ENCODE assay signal across 8 cellular contexts in genomic region chr19:58575183-58576041, GRCh38. TPM values are rescaled to one million over a fixed set of nuclear protein-coding genes. Genes with fewer than 3 reads are reported as not detected.
DNase-seq lines count a peak whose midpoint lies in the region; ATAC-seq and TF ChIP-seq lines count a peak whose summit lies in the region.

No MANE protein-coding gene starts in this region.

- no peaks in the 10 kb centered on the region for H3K79me2 ChIP-seq in PC-9 (ENCODE audit: low read depth)

- H3K4me3 ChIP-seq in SK-N-MC = peak overlapping the region; percentile 95
- H3K4me3 ChIP-seq in body of pancreas = peak overlapping the region; percentile 26 to 99
- H3K4me3 ChIP-seq in iPS-20b (ENCODE audit: low read length) = peak overlapping the region; percentile 91
- peak overlapping the region; percentile 76 to 96 (median 89) for H3K4me3 ChIP-seq in spleen
- H3K4me3 ChIP-seq in PC-9 = no peak overlapping the region

- peak overlapping the region; percentile 82 for H3K27ac ChIP-seq in SK-N-MC
- H3K27ac ChIP-seq in body of pancreas = peak overlapping the region; percentile 71 to 98 (median 88)
- H3K27ac ChIP-seq in iPS-20b (ENCODE audit: low read length) = peak overlapping the region; percentile 69
- H3K27ac ChIP-seq in spleen = peak overlapping the region; percentile 71 to 99 (median 92)
- no peak overlapping the region for H3K27ac ChIP-seq in PC-9

- BruUV-seq in PC-9 (replicated peaks; lab: Mats Ljungman, UMichigan) = no TSS peak

- no peak for DNase-seq in SK-N-MC (ENCODE audit: low read depth, low spot score)
- peak; percentile 86 to 91 (median 88) for DNase-seq in body of pancreas
- peak; percentile 97 for DNase-seq in spleen
- DNase-seq in anterior cingulate cortex (lab: John Stamatoyannopoulos, UW) = no peak
- no peak for DNase-seq in PC-9

- H3K4me1 ChIP-seq in body of pancreas (peaks cover 28% of the 10 kb centered on the region), iPS-20b (ENCODE audit: insufficient read depth, low read length) (peaks cover 4% of the 10 kb centered on the region; the same call in 1 of the 2 replicates), spleen (peaks cover 10 to 80% (median 46%) of the 10 kb centered on the region in 6 donors), PC-9 (replicated peaks; ENCODE audit: insufficient read depth) (no peaks in the 10 kb centered on the region)

- CTCF ChIA-PET in PC-9 (lab: Charles Lee) = no interaction called here

- peak; percentile 45 for ATAC-seq in GM18511 (IDR thresholded peaks at IDR 0.05; ENCODE audit: unreplicated experiment)
- ATAC-seq in HG02970 (IDR thresholded peaks at IDR 0.05; ENCODE audit: low FRiP score, unreplicated experiment) = peak; percentile 28
- ATAC-seq in body of pancreas = peak; percentile 61

- no peaks in the 10 kb centered on the region for H3F3A ChIP-seq in PC-9 (ENCODE audit: insufficient read depth, low read depth)

- peak in 4 of 7 experiments; percentile 4 to 35 (median 13) for TF ChIP-seq CTCF in body of pancreas (IDR thresholded peaks at IDR 0.05)
- peak in 5 of 11 experiments; percentile 6 to 19 (median 9) for TF ChIP-seq CTCF in spleen (IDR thresholded peaks at IDR 0.05 in 8 of 11, conservative IDR thresholded peaks at IDR 0.05 in 3 of 11)
- no peak for TF ChIP-seq CTCF in PC-9 (conservative IDR thresholded peaks at IDR 0.05)

- H4K20me1 ChIP-seq in PC-9 (ENCODE audit: insufficient read depth) = no peaks in the 10 kb centered on the region

- intact Hi-C loops in body of pancreas (cut with DNase I) (no loop called here), spleen (cut with DNase I; ENCODE audit: low total_unique reads) (no loop called here), PC-9 (cut with micrococcal nuclease; ENCODE audit: unreplicated experiment) (no loop called here)

- H3K36me3 ChIP-seq in SK-N-MC (ENCODE audit: insufficient read depth, low read length) (no peaks in the 10 kb centered on the region; the same call in 1 of the 2 replicates), body of pancreas (replicated peaks in 1 of 2; ENCODE audit: insufficient read depth in 1 of 2, low read depth in 2 of 2) (no peaks in the 10 kb centered on the region), iPS-20b (ENCODE audit: insufficient read depth, low read depth, low read length) (peaks cover 5% of the 10 kb centered on the region; the same call in 1 of the 2 replicates), spleen (peaks cover 0 to 13% (median 7%) of the 10 kb centered on the region in 6 donors), PC-9 (ENCODE audit: low read depth) (no peaks in the 10 kb centered on the region)

- TF ChIP-seq POLR2A in body of pancreas (IDR thresholded peaks at IDR 0.05) (peak in 2 of 3 donors; percentile 57 to 70), spleen (IDR thresholded peaks at IDR 0.05) (peak in 2 of 3 donors; percentile 21 to 25)

- no peaks in the 10 kb centered on the region for H3K9me3 ChIP-seq in SK-N-MC (ENCODE audit: low read depth, low read length)
- H3K9me3 ChIP-seq in body of pancreas = no peaks in the 10 kb centered on the region
- H3K9me3 ChIP-seq in iPS-20b (ENCODE audit: insufficient read depth, low read depth, low read length) = no peaks in the 10 kb centered on the region
- H3K9me3 ChIP-seq in spleen = no peaks in the 10 kb centered on the region
- no peaks in the 10 kb centered on the region for H3K9me3 ChIP-seq in PC-9 (ENCODE audit: insufficient read depth, low read depth)

- H3K9me2 ChIP-seq in PC-9 (ENCODE audit: insufficient read depth) = no peaks in the 10 kb centered on the region

- H3K9ac ChIP-seq in SK-N-MC (ENCODE audit: insufficient read length) (peak overlapping the region; percentile 81), iPS-20b (ENCODE audit: low read depth, low read length) (peak overlapping the region; percentile 87; the same call in 1 of the 2 replicates)

- no peak overlapping the region for H3K4me2 ChIP-seq in PC-9

- WGBS in body of pancreas, 2 donors = 0 to 1% methylated on average over 39 to 66 of the region's 66 CpGs
- 0 to 1% (median 0%) methylated on average over 51 to 66 of the region's 66 CpGs for WGBS in spleen, 5 donors

- H3K27me3 ChIP-seq in body of pancreas = no peaks in the 10 kb centered on the region
- H3K27me3 ChIP-seq in iPS-20b (ENCODE audit: insufficient read depth, low read length) = no peaks in the 10 kb centered on the region
- H3K27me3 ChIP-seq in spleen (replicated peaks in 1 of 7) = no peaks in the 10 kb centered on the region
- no peaks in the 10 kb centered on the region for H3K27me3 ChIP-seq in PC-9 (ENCODE audit: insufficient read depth, low read depth)

- POLR2A ChIA-PET in PC-9 (lab: Charles Lee; ENCODE audit: unreplicated experiment) = no interaction called here

- no peak overlapping the region for H2AFZ ChIP-seq in PC-9

RNA-seq across cellular contexts. Expression of gene MZF1, which starts 2.3 kb away (rescaled TPM):
- 10 to 100 TPM; 31.4 to 59.3 TPM for total RNA-seq in body of pancreas
- total RNA-seq in spleen = 10 to 100 TPM; 27.7 to 41.6 (median 35.7) TPM
- polyA plus RNA-seq in spleen = 10 to 100 TPM; 13.2 to 23.0 (median 20.6) TPM
- total RNA-seq in PC-9 (2021) = not detected in 2 replicates

RNA-seq across cellular contexts. Expression of gene UBE2M, which starts 17.0 kb away (rescaled TPM):
- 10 to 100 TPM; 10.5 to 11.7 TPM for total RNA-seq in body of pancreas
- total RNA-seq in spleen = 10 to 100 TPM; 19.1 to 66.9 (median 44.0) TPM
- 10 to 100 TPM; 33.2 to 47.3 (median 36.9) TPM for polyA plus RNA-seq in spleen
- not detected in 2 replicates for total RNA-seq in PC-9 (2021)

RNA-seq across cellular contexts. Expression of gene CHMP2A, which starts 20.5 kb away (rescaled TPM):
- 10 to 100 TPM; 22.7 to 66.4 TPM for total RNA-seq in body of pancreas
- 100 to 1,000 TPM in 3 of 7 donors, 10 to 100 TPM in 4; 79.9 to 115 (median 89.9) TPM for total RNA-seq in spleen
- polyA plus RNA-seq in spleen = 100 to 1,000 TPM; 112 to 124 (median 121) TPM
- 149 and 186 TPM in 2 replicates for total RNA-seq in PC-9 (2021)

RNA-seq across cellular contexts. Expression of gene TRIM28, which starts 31.5 kb away (rescaled TPM):
- total RNA-seq in body of pancreas = 100 to 1,000 TPM; 244 to 273 TPM
- 100 to 1,000 TPM; 216 to 294 (median 232) TPM for total RNA-seq in spleen
- polyA plus RNA-seq in spleen = 100 to 1,000 TPM; 181 to 233 (median 183) TPM
- 311 and 322 TPM in 2 replicates for total RNA-seq in PC-9 (2021)

RNA-seq across cellular contexts. Expression of gene ZBTB45, which starts 55.8 kb away (rescaled TPM):
- total RNA-seq in body of pancreas (10 to 100 TPM in 1 of 2 donors, 1 to 10 TPM in 1; 9.9 to 12.9 TPM), spleen (10 to 100 TPM; 11.1 to 16.0 (median 13.0) TPM), PC-9 (2021) (8.1 and 8.9 TPM in 2 replicates)
- polyA plus RNA-seq in spleen = 1 to 10 TPM; 4.0 to 8.8 (median 4.4) TPM

Comparison
In these comparisons a context has a peak if more than half of its experiments do, and no peak if none do; other contexts are left out.
1. DNase-seq: peak in body of pancreas (4 of 4) and spleen (single experiment); none in SK-N-MC (single experiment), anterior cingulate cortex (0 of 58) and PC-9 (0 of 2).
2. RNA of gene MZF1, which starts 2.3 kb away (total RNA-seq): 31.4 to 59.3 TPM in body of pancreas and 27.7 to 41.6 TPM in spleen; not detected in PC-9; every median in the first group is over 10 times any median in the second.
3. RNA of gene UBE2M, which starts 17.0 kb away (total RNA-seq): 19.1 to 66.9 TPM in spleen and 10.5 to 11.7 TPM in body of pancreas; not detected in PC-9; every median in the first group is over 10 times any median in the second.
4. Peak in every context shown above with its lines, with median percentiles within 50 percentile points of each other: ATAC-seq.